ENCODE assay signal across 10 cellular contexts in genomic region chr5:72598461-72599433, GRCh38.
DNase-seq lines count a peak whose midpoint lies in the region; ATAC-seq and TF ChIP-seq lines count a peak whose summit lies in the region.
"Had no signal": no experiment of that assay in that cellular context is flagged by ENCODE, and none has a peak within 500 bp of the region (broad histone marks: within the 10 kb centered on the region; RNA-seq: fewer than 3 reads in every experiment).

No MANE protein-coding gene starts in this region.

- H3K36me3 ChIP-seq in heart left ventricle, result no peaks in the 10 kb centered on the region
- H3K36me3 ChIP-seq in ascending aorta, result no peaks in the 10 kb centered on the region
- H3K36me3 ChIP-seq in right lobe of liver, result no peaks in the 10 kb centered on the region

- peak overlapping the region in 3 of 12 donors; percentile 7 to 85 (median 49) for H3K27ac ChIP-seq in heart left ventricle
- peak overlapping the region; percentile 45 to 62 for H3K27ac ChIP-seq in ascending aorta
- H3K27ac ChIP-seq in right lobe of liver, result peak overlapping the region in 2 of 3 donors; percentile 8 to 13

- intact Hi-C loops in left ventricle myocardium superior (cut with micrococcal nuclease), result no loop called here
- intact Hi-C loops in heart left ventricle (cut with DNase I), result no loop called here
- intact Hi-C loops in ascending aorta (cut with DNase I), result no loop called here
- intact Hi-C loops in right lobe of liver (cut with DNase I), result no loop called here
- intact Hi-C loops in lower leg skin (cut with DNase I; ENCODE audit: low total_unique reads), result no loop called here

- 74 to 77% (median 75%) methylated on average over 7 of the region's 7 CpGs for WGBS in heart left ventricle, 4 donors
- 59% methylated on average over 7 of the region's 7 CpGs for WGBS in right lobe of liver (ENCODE audit: insufficient coverage, low coverage, low lambda C conversion rate, missing lambda C conversion rate)
- WGBS in lower leg skin, 2 donors, result 77 to 85% methylated on average over 7 of the region's 7 CpGs

- DNase-seq in left ventricle myocardium superior, result no peak
- DNase-seq in heart left ventricle, result no peak
- no peak for DNase-seq in ascending aorta (ENCODE audit: low spot score in 2 of 2)
- DNase-seq in right lobe of liver, result no peak
- no peak for DNase-seq in occipital lobe (lab: John Stamatoyannopoulos, UW)
- no peak for DNase-seq in lower leg skin (ENCODE audit: low spot score in 2 of 2)
- no peak for DNase-seq in DMS79 (lab: John Stamatoyannopoulos, UW)
- DNase-seq: stimulated activated CD8-positive, alpha-beta memory T cell treated with anti-CD3 and anti-CD28 coated beads, Interleukin-4, amount 100 ng/mL, for 48 hours had no signal

- ATAC-seq in left ventricle myocardium superior (peak; percentile 14), heart left ventricle (no peak), right lobe of liver (peak in 2 of 4 donors; percentile 16 to 28), HG03521 (IDR thresholded peaks at IDR 0.05; ENCODE audit: unreplicated experiment) (no peak)
- ATAC-seq: left lobe of liver had no signal

- TF ChIP-seq CTCF in heart left ventricle (IDR thresholded peaks at IDR 0.05) (no peak), ascending aorta (IDR thresholded peaks at IDR 0.05) (no peak), right lobe of liver (IDR thresholded peaks at IDR 0.05) (no peak), lower leg skin (IDR thresholded peaks at IDR 0.05) (no peak)

- H3K4me1 ChIP-seq in heart left ventricle, result peaks cover 0 to 46% (median 15%) of the 10 kb centered on the region in 12 donors
- H3K4me1 ChIP-seq in ascending aorta, result peaks cover 0 to 16% of the 10 kb centered on the region in 2 donors
- H3K4me1 ChIP-seq in right lobe of liver, result no peaks in the 10 kb centered on the region

- no peak overlapping the region for H3K4me3 ChIP-seq in heart left ventricle
- H3K4me3 ChIP-seq in ascending aorta, result no peak overlapping the region
- no peak overlapping the region for H3K4me3 ChIP-seq in right lobe of liver
- no peak overlapping the region for H3K4me3 ChIP-seq in lower leg skin (ENCODE audit: low read depth, poor library complexity, severe bottlenecking)

- H3K9me3 ChIP-seq in heart left ventricle, result peaks cover 0 to 12% (median 0%) of the 10 kb centered on the region in 12 donors
- peaks cover 0 to 7% of the 10 kb centered on the region in 2 donors for H3K9me3 ChIP-seq in ascending aorta
- H3K9me3 ChIP-seq in right lobe of liver, result no peaks in the 10 kb centered on the region

- TF ChIP-seq POLR2A in heart left ventricle (IDR thresholded peaks at IDR 0.05), result no peak
- no peak for TF ChIP-seq POLR2A in right lobe of liver (IDR thresholded peaks at IDR 0.05)
- TF ChIP-seq POLR2A in lower leg skin (IDR thresholded peaks at IDR 0.05), result no peak

- no peaks in the 10 kb centered on the region for H3K27me3 ChIP-seq in heart left ventricle
- no peaks in the 10 kb centered on the region for H3K27me3 ChIP-seq in ascending aorta
- H3K27me3 ChIP-seq in right lobe of liver, result no peaks in the 10 kb centered on the region
